ENCODE assay signal across 8 cellular contexts in the genomic region with DNA sequence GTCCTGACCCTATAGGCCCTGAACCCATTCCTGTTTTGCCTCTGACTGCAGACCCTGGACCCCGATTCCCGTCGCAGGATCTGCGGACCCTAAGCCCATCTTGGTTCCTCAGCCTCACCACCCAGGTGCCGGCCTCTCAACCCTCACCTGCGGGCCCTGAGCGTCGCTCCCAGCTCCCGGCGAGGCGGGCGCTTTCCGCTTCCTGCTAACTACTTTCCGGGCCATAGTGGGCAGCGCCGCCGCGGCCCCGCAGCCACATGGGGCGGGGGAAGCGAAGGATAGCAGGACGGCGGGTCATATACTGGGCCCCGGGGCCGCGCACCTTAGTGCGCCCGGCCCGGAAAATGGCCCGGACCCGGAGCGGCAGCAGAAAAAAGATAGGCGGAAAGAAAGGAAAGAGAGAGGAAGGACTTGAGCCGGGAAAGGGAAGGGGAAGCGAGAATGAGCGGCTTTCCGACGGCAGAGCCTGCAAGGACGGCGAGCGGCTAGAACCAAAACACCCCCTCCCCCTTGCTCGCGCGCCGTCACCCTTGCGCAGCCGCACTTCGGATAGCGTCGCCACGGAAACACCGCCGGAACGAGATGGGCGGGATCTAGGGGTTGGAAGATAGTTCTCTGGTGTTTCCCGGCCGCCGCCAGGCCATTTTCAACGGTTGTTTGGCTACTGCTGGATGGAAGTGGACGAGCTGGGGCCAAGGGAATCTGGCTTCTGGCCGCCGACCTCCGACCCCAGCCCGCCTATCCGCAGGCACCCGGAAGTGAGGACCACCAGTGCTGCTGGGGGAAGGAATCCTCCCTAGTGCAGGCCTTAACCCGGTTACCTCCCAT. TPM values are rescaled to one million over a fixed set of nuclear protein-coding genes. Genes with fewer than 3 reads are reported as not detected.
DNase-seq lines count a peak whose midpoint lies in the region; ATAC-seq, FAIRE-seq and TF ChIP-seq lines count a peak whose summit lies in the region.

TSS of gene DCAF12 (minus strand) at position 492 of the 828 bp plus-strand sequence. CDS start at position 225, 267 bp downstream.

- in situ Hi-C loops in HepG2 (cut with HindIII; ENCODE audit: extremely low pct_ligation_motif_present, low pct_unique_long_range_greater_than_20kb): loop anchor here (10.0 kb wide), 1 partner anchor 128 kb away; no protein-coding TSS in a partner anchor

- under 1% methylated on average over 52 of the region's 67 CpGs for WGBS in HepG2 (ENCODE audit: low lambda C conversion rate)

- 0 out of 2 replicates have a peak, but pooled peaks cover 4% of the 10 kb centered on the region for H4K20me1 ChIP-seq in HepG2 (ENCODE audit: insufficient read depth, low read length)

- ATAC-seq in GM19324 (IDR thresholded peaks at IDR 0.05; ENCODE audit: low FRiP score, unreplicated experiment) (peak; percentile 92), HG03460 (IDR thresholded peaks at IDR 0.05; ENCODE audit: unreplicated experiment) (peak; percentile 76), HepG2 (peak; percentile 93)

- peak within 1 kb of the TSS; percentile 92 for H3K4me2 ChIP-seq in HepG2 (ENCODE audit: low read depth, low read length)

- H3K4me3 ChIP-seq in HepG2 (replicated peaks in 1 of 3; ENCODE audit: insufficient read depth in 1 of 3, low read depth in 2 of 3, low read length in 3 of 3): peak within 1 kb of the TSS; percentile 66 to 88 (median 86)

- FAIRE-seq in HepG2 (lab: Jason Lieb, UNC): peak; percentile 74

- no peaks in the 10 kb centered on the region; a peak in 1 of 5 replicates for H3K27me3 ChIP-seq in HepG2 (ENCODE audit: control insufficient read depth in 1 of 2, insufficient read depth in 2 of 2, low read length in 2 of 2)

- intact Hi-C loops in HepG2 (cut with micrococcal nuclease; ENCODE audit: unreplicated experiment): loop anchor here (1.0 to 5.0 kb wide), 2 partner anchors 13 to 51 kb away; partner anchors contain the start of gene UBAP1

- CTCF ChIA-PET in HepG2 (lab: Yijun Ruan, JAX; ENCODE audit: low intra/inter-chr PET ratio, low total read pairs): no interaction called here

- peaks cover 2 to 18% of the 10 kb centered on the region in 2 experiments; a peak in 4 of 5 replicates for H3K36me3 ChIP-seq in HepG2 (replicated peaks in 1 of 2; ENCODE audit: control insufficient read depth in 1 of 2, insufficient read depth in 2 of 2, low read length in 2 of 2)

- peak; percentile 73 to 77 for TF ChIP-seq POLR2A in HepG2 (IDR thresholded peaks at IDR 0.05; ENCODE audit: insufficient read depth in 1 of 2, low read depth in 2 of 2, low read length in 2 of 2)

- peaks cover 42% of the 10 kb centered on the region for H3K79me2 ChIP-seq in HepG2 (ENCODE audit: insufficient read depth, low read length)

- peak within 1 kb of the TSS; percentile 86 for H3K9ac ChIP-seq in HepG2 (ENCODE audit: insufficient read depth, low read depth, low read length)

- H2AFZ ChIP-seq in HepG2 (ENCODE audit: low read length): no peak within 1 kb of the TSS

- POLR2A ChIA-PET in HepG2 (lab: Yijun Ruan, JAX): interaction anchor here (0.6 to 1.7 kb wide), 8 partner anchors 8 to 253 kb away, joined by 3 to 8 read pairs (median 4); partner anchors contain the start of genes UBAP1 and UBAP2

- H3K9me3 ChIP-seq in HepG2 (ENCODE audit: low read length): no peaks in the 10 kb centered on the region

- TF ChIP-seq RAD21 in HepG2 (CRISPR knock-in tag; IDR thresholded peaks at IDR 0.05): peak; percentile 43

- peaks cover 48% of the 10 kb centered on the region for H3K4me1 ChIP-seq in HepG2 (ENCODE audit: insufficient read depth, low read length)

- TF ChIP-seq EP300 in HepG2 (IDR thresholded peaks at IDR 0.05; ENCODE audit: low read depth in 2 of 2, low read length in 2 of 2): 0 out of 4 replicates have a peak, but pooled peaks of 1 of the 2 experiments have one; percentile 5
- TF ChIP-seq EP300 in HepG2 (CRISPR knock-in tag; IDR thresholded peaks at IDR 0.05; ENCODE audit: borderline replicate concordance): no peak

- 0 out of 2 replicates have a peak, but pooled peaks have one; percentile 4 for TF ChIP-seq CTCF in HepG2 (CRISPR knock-in tag; IDR thresholded peaks at IDR 0.05)

- H3K27ac ChIP-seq in HepG2 (ENCODE audit: extremely low read length, insufficient read depth, low read length): peak within 1 kb of the TSS; percentile 86

- TSS peak; percentile 60 for BruUV-seq in HepG2 (replicated peaks; lab: Mats Ljungman, UMichigan)

- peak; percentile 22 to 94 (median 86) for DNase-seq in C1 segment of cervical spinal cord (lab: John Stamatoyannopoulos, UW)
- DNase-seq in NCI-H526 (lab: John Stamatoyannopoulos, UW): peak; percentile 78 to 95
- peak; percentile 89 to 92 for DNase-seq in activated CD4-positive, alpha-beta T cell treated with anti-CD3 and anti-CD28 coated beads, Interleukin-2, amount 50 U/mL, for 48 hours
- peak; percentile 88 to 91 for DNase-seq in dermis microvascular lymphatic vessel endothelial cell (ENCODE audit: low read depth in 2 of 2)
- peak; percentile 85 for DNase-seq in HepG2 (ENCODE audit: low spot score)
- peak; percentile 83 to 84 for DNase-seq in stimulated activated CD4-positive, alpha-beta T cell treated with anti-CD3 and anti-CD28 coated beads, Interleukin-2, amount 100 ng/mL, for 48 hours

TF ChIP-seq in HepG2, 621 proteins besides CTCF, POLR2A, EP300 and RAD21 (continues in another document):
- no peak for TF ChIP-seq NKX3-1 (CRISPR knock-in tag; IDR thresholded peaks at IDR 0.05)
- peak; percentile 68 for TF ChIP-seq ZNF710 (CRISPR knock-in tag; IDR thresholded peaks at IDR 0.05; ENCODE audit: borderline replicate concordance)
- TF ChIP-seq, protein P1, sequence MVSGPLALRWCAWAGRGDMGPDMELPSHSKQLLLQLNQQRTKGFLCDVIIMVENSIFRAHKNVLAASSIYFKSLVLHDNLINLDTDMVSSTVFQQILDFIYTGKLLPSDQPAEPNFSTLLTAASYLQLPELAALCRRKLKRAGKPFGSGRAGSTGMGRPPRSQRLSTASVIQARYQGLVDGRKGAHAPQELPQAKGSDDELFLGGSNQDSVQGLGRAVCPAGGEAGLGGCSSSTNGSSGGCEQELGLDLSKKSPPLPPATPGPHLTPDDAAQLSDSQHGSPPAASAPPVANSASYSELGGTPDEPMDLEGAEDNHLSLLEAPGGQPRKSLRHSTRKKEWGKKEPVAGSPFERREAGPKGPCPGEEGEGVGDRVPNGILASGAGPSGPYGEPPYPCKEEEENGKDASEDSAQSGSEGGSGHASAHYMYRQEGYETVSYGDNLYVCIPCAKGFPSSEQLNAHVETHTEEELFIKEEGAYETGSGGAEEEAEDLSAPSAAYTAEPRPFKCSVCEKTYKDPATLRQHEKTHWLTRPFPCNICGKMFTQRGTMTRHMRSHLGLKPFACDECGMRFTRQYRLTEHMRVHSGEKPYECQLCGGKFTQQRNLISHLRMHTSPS (CRISPR knock-in tag; IDR thresholded peaks at IDR 0.05; ENCODE audit: low read depth): 0 out of 2 replicates have a peak, but pooled peaks have one; percentile 27
- TF ChIP-seq ARNTL (CRISPR knock-in tag; IDR thresholded peaks at IDR 0.05): 0 out of 2 replicates have a peak, but pooled peaks have one; percentile 38
- no peak for TF ChIP-seq SMARCE1 (IDR thresholded peaks at IDR 0.05; ENCODE audit: borderline replicate concordance)
- TF ChIP-seq PLSCR1 (CRISPR knock-in tag; IDR thresholded peaks at IDR 0.05; ENCODE audit: borderline replicate concordance): no peak

RNA-seq across cellular contexts. Expression of gene DCAF12, which starts in this region (rescaled TPM):
- total RNA-seq in dermis microvascular lymphatic vessel endothelial cell (17.2 and 23.1 TPM in 2 replicates), HepG2 (2016; rRNA removed; fragmentation: Illumina TruSeq; extraction: Trizol) (26.8 and 36.6 TPM in 2 replicates)
- 5.5 and 5.9 TPM in 2 replicates for total RNA-seq in HepG2 (2016; cell fraction: cytosol; rRNA removed; fragmentation: Illumina TruSeq; extraction: Trizol; ENCODE audit: low read depth)
- total RNA-seq in HepG2 (2016; cell fraction: insoluble cytoplasmic fraction; rRNA removed; fragmentation: Illumina TruSeq; extraction: Trizol): 26.7 and 35.4 TPM in 2 replicates
- total RNA-seq in HepG2 (2016; cell fraction: membrane; rRNA removed; fragmentation: Illumina TruSeq; extraction: Trizol): 22.9 and 23.0 TPM in 2 replicates
- 17.6 and 18.2 TPM in 2 replicates for total RNA-seq in HepG2 (2016; cell fraction: nucleus; rRNA removed; fragmentation: Illumina TruSeq; extraction: Trizol)
- 37.4 and 38.8 TPM in 2 replicates for polyA plus RNA-seq in HepG2 (2011; rRNA removed)
- 24.7 and 32.7 TPM in 2 replicates for polyA plus RNA-seq in HepG2 (2011; cell fraction: cytosol; rRNA removed)
- polyA plus RNA-seq in HepG2 (2011; cell fraction: nucleus; rRNA removed): 15.0 and 20.8 TPM in 2 replicates
- polyA plus RNA-seq in HepG2 (2012): 24.8 and 25.9 TPM in 2 replicates
- 2.7 and 3.0 TPM in 2 replicates for polyA plus RNA-seq in HepG2 (2016; cell fraction: cytosol; fragmentation: Illumina TruSeq; extraction: Trizol; ENCODE audit: low read depth)
- polyA plus RNA-seq in HepG2 (2016; cell fraction: insoluble cytoplasmic fraction; fragmentation: Illumina TruSeq; extraction: Trizol; ENCODE audit: low read depth): 47.0 and 48.8 TPM in 2 replicates
- polyA plus RNA-seq in HepG2 (2016; cell fraction: membrane; fragmentation: Illumina TruSeq; extraction: Trizol; ENCODE audit: low read depth): 14.1 and 14.3 TPM in 2 replicates
- 24.1 and 24.6 TPM in 2 replicates for polyA plus RNA-seq in HepG2 (2016; cell fraction: nucleus; fragmentation: Illumina TruSeq; extraction: Trizol; ENCODE audit: insufficient read depth, low read depth)
- polyA minus RNA-seq in HepG2 (2011; rRNA and poly(A)+ RNA removed; ENCODE audit: low replicate concordance): 59.5 and 125 TPM in 2 replicates
- polyA minus RNA-seq in HepG2 (2011; cell fraction: cytosol; rRNA and poly(A)+ RNA removed): 19.9 and 21.3 TPM in 2 replicates
- polyA minus RNA-seq in HepG2 (2011; cell fraction: nucleus; rRNA and poly(A)+ RNA removed): 24.5 and 30.1 TPM in 2 replicates

Comparison
In these comparisons a context has a peak if more than half of its experiments do, and no peak if none do; other contexts are left out.
1. Peak in every context shown above with its lines: DNase-seq, ATAC-seq, H3K4me3 ChIP-seq and H3K27ac ChIP-seq.